27 cellular contexts compared by ENCODE assay signal in genomic region chr1:76593614-76594013, GRCh38.
"Had no signal": no experiment of that assay in that cellular context is flagged by ENCODE, and none has a peak within 500 bp of the region (broad histone marks: within the 10 kb centered on the region; RNA-seq: fewer than 3 reads in every experiment).

No MANE protein-coding gene starts in this region.

- ATAC-seq: activated CD8-positive, alpha-beta memory T cell treated with anti-CD3 and anti-CD28 coated beads, Interleukin-2, amount 10 ng/mL, durations not matched to agents 7 days and 5 days; activated CD8-positive, alpha-beta T cell treated with anti-CD3 and anti-CD28 coated beads for 36 hours; activated naive CD8-positive, alpha-beta T cell treated with anti-CD3 and anti-CD28 coated beads, Interleukin-2, amount 50 U/mL, for 24 hours; left lobe of liver; mucosa of descending colon; right lobe of liver; stimulated activated memory B cell treated with anti-CD40 and anti-IgM and Interleukin-4, amounts not matched to agents 10 μg/mL and 1 μg/mL and 100 μg/mL, for 72 hours; T-cell had no signal

- H3K9me3 Mint-ChIP-seq: activated CD4-positive, alpha-beta T cell treated with anti-CD3 and anti-CD28 coated beads, Interleukin-2, amount 10 ng/mL, durations not matched to agents 7 days and 5 days; activated naive CD8-positive, alpha-beta T cell treated with anti-CD3 and anti-CD28 coated beads, Interleukin-2, amount 50 U/mL, for 24 hours; T-helper 2 cell treated with Interferon-gamma antibody and Interleukin-4, amounts not matched to agents 5 μg/mL and 100 μg/mL, for 36 hours had no signal

- H3K27ac Mint-ChIP-seq: activated CD4-positive, alpha-beta T cell treated with anti-CD3 and anti-CD28 coated beads, Interleukin-2, amount 10 ng/mL, durations not matched to agents 7 days and 5 days; activated CD8-positive, alpha-beta memory T cell treated with anti-CD3 and anti-CD28 coated beads, Interleukin-2, amount 10 ng/mL, durations not matched to agents 7 days and 5 days; activated CD8-positive, alpha-beta T cell treated with anti-CD3 and anti-CD28 coated beads for 36 hours; activated naive CD8-positive, alpha-beta T cell treated with anti-CD3 and anti-CD28 coated beads, Interleukin-2, amount 50 U/mL, for 24 hours; stimulated activated memory B cell treated with anti-CD40 and anti-IgM and Interleukin-4, amounts not matched to agents 10 μg/mL and 1 μg/mL and 100 μg/mL, for 72 hours; T-cell; T-helper 2 cell treated with Interferon-gamma antibody and Interleukin-4, amounts not matched to agents 5 μg/mL and 100 μg/mL, for 36 hours had no signal

- H3K27ac ChIP-seq: brain microvascular endothelial cell, esophagus squamous epithelium, parathyroid adenoma, right lobe of liver, skin epidermis, stomach, suprapubic skin, transverse colon, uterus, WERI-Rb-1 had no signal

- H2AFZ ChIP-seq: parathyroid adenoma had no signal

- H3K27me3 Mint-ChIP-seq: activated CD4-positive, alpha-beta T cell treated with anti-CD3 and anti-CD28 coated beads, Interleukin-2, amount 10 ng/mL, durations not matched to agents 7 days and 5 days; activated CD8-positive, alpha-beta memory T cell treated with anti-CD3 and anti-CD28 coated beads, Interleukin-2, amount 10 ng/mL, durations not matched to agents 7 days and 5 days; activated CD8-positive, alpha-beta T cell treated with anti-CD3 and anti-CD28 coated beads for 36 hours; activated naive CD8-positive, alpha-beta T cell treated with anti-CD3 and anti-CD28 coated beads, Interleukin-2, amount 50 U/mL, for 24 hours; stimulated activated memory B cell treated with anti-CD40 and anti-IgM and Interleukin-4, amounts not matched to agents 10 μg/mL and 1 μg/mL and 100 μg/mL, for 72 hours; T-cell had no signal

- H3K27me3 ChIP-seq: brain microvascular endothelial cell, esophagus squamous epithelium, right lobe of liver, stomach, suprapubic skin, transverse colon, uterus had no signal

- H3K4me1 Mint-ChIP-seq: activated CD4-positive, alpha-beta T cell treated with anti-CD3 and anti-CD28 coated beads, Interleukin-2, amount 10 ng/mL, durations not matched to agents 7 days and 5 days; activated naive CD8-positive, alpha-beta T cell treated with anti-CD3 and anti-CD28 coated beads, Interleukin-2, amount 50 U/mL, for 24 hours; stimulated activated memory B cell treated with anti-CD40 and anti-IgM and Interleukin-4, amounts not matched to agents 10 μg/mL and 1 μg/mL and 100 μg/mL, for 72 hours; T-cell had no signal

- H3K36me3 ChIP-seq: brain microvascular endothelial cell, esophagus squamous epithelium, right lobe of liver, stomach, suprapubic skin, transverse colon, uterus, WERI-Rb-1 had no signal

- H3K9me3 ChIP-seq: esophagus squamous epithelium, mucosa of descending colon, right lobe of liver, suprapubic skin, transverse colon, uterus had no signal

- H3K36me3 Mint-ChIP-seq: activated CD8-positive, alpha-beta memory T cell treated with anti-CD3 and anti-CD28 coated beads, Interleukin-2, amount 10 ng/mL, durations not matched to agents 7 days and 5 days; stimulated activated memory B cell treated with anti-CD40 and anti-IgM and Interleukin-4, amounts not matched to agents 10 μg/mL and 1 μg/mL and 100 μg/mL, for 72 hours; T-cell had no signal

- H3K4me3 ChIP-seq: esophagus squamous epithelium, mucosa of descending colon, right lobe of liver, skin epidermis, stomach, suprapubic skin, transverse colon, uterus had no signal

- H3K9ac ChIP-seq: parathyroid adenoma had no signal

- H3K79me2 ChIP-seq: parathyroid adenoma had no signal

- H3K4me3 Mint-ChIP-seq: activated CD4-positive, alpha-beta T cell treated with anti-CD3 and anti-CD28 coated beads, Interleukin-2, amount 10 ng/mL, durations not matched to agents 7 days and 5 days; activated CD8-positive, alpha-beta memory T cell treated with anti-CD3 and anti-CD28 coated beads, Interleukin-2, amount 10 ng/mL, durations not matched to agents 7 days and 5 days; activated CD8-positive, alpha-beta T cell treated with anti-CD3 and anti-CD28 coated beads for 36 hours; activated naive CD8-positive, alpha-beta T cell treated with anti-CD3 and anti-CD28 coated beads, Interleukin-2, amount 50 U/mL, for 24 hours; stimulated activated memory B cell treated with anti-CD40 and anti-IgM and Interleukin-4, amounts not matched to agents 10 μg/mL and 1 μg/mL and 100 μg/mL, for 72 hours; T-cell; T-helper 2 cell treated with Interferon-gamma antibody and Interleukin-4, amounts not matched to agents 5 μg/mL and 100 μg/mL, for 36 hours had no signal

- DNase-seq: activated CD4-positive, alpha-beta T cell treated with anti-CD3 and anti-CD28 coated beads, Interleukin-2, amount 10 ng/mL, durations not matched to agents 7 days and 5 days; activated CD4-positive, CD25-positive, alpha-beta regulatory T cell treated with anti-CD3 and anti-CD28 coated beads, Interleukin-2, amount 50 U/mL, for 72 hours; activated CD8-positive, alpha-beta memory T cell treated with anti-CD3 and anti-CD28 coated beads, Interleukin-2, amount 10 ng/mL, durations not matched to agents 7 days and 5 days; activated CD8-positive, alpha-beta T cell treated with anti-CD3 and anti-CD28 coated beads for 36 hours; activated gamma-delta T cell; activated naive CD4-positive, alpha-beta T cell treated with anti-CD3 and anti-CD28 coated beads, Interleukin-2, amount 50 U/mL, for 16 hours; activated naive CD8-positive, alpha-beta T cell treated with anti-CD3 and anti-CD28 coated beads, Interleukin-2, amount 50 U/mL, for 24 hours; activated T-cell treated with anti-CD3 and anti-CD28 coated beads for 4 hours; aorta; brain microvascular endothelial cell; caudate nucleus; esophagus squamous epithelium; mammary epithelial cell; mucosa of descending colon; right lobe of liver; stimulated activated CD4-positive, alpha-beta T cell treated with anti-CD3 and anti-CD28 coated beads, Interleukin-2, amount 100 ng/mL, for 24 hours; stomach; T-cell; transverse colon; uterus; WERI-Rb-1 had no signal

- H3K4me1 ChIP-seq: esophagus squamous epithelium, parathyroid adenoma, right lobe of liver, stomach, suprapubic skin, uterus had no signal
